In genomic region chr10:30057421-30057841, GRCh38 we compare ENCODE assay signal across 12 cellular contexts. TPM values are rescaled to one million over a fixed set of nuclear protein-coding genes. Genes with fewer than 3 reads are reported as not detected.
A peak's percentile ranks its signal among the peaks of the same experiment; 100 is the strongest.
DNase-seq lines count a peak whose midpoint lies in the region; ATAC-seq and TF ChIP-seq lines count a peak whose summit lies in the region.
"Had no signal": no experiment of that assay in that cellular context is flagged by ENCODE, and none has a peak within 500 bp of the region (broad histone marks: within the 10 kb centered on the region; RNA-seq: fewer than 3 reads in every experiment).

No MANE protein-coding gene starts in this region.

- POLR2A ChIA-PET in SK-N-SH (lab: Yijun Ruan, JAX) = no interaction called here

- DNase-seq in DMS53 (lab: John Stamatoyannopoulos, UW) (peak; percentile 29), SK-N-SH (no peak), sigmoid colon (no peak), NCI-H128 (lab: John Stamatoyannopoulos, UW; ENCODE audit: unreplicated experiment) (no peak), Calu3 (no peak), NCI-H1105 treated with DMSO at 0.1 percent for 48 hours (lab: John Stamatoyannopoulos, UW) (no peak), left colon (no peak)
- DNase-seq: activated naive CD8-positive, alpha-beta T cell treated with anti-CD3 and anti-CD28 coated beads, Interleukin-2, amount 10 ng/mL, durations not matched to agents 7 days and 5 days; DND-41; KG1; stimulated activated naive CD8-positive, alpha-beta T cell treated with anti-CD3 and anti-CD28 coated beads, Interleukin-15, amount 100 ng/mL, for 72 hours had no signal

- H3K36me3 ChIP-seq in SK-N-SH (replicated peaks in 1 of 2; ENCODE audit: control insufficient read depth in 1 of 2, insufficient read depth in 2 of 2, low read length in 1 of 2) (peaks cover 0 to 8% of the 10 kb centered on the region in 2 experiments), gastroesophageal sphincter (no peaks in the 10 kb centered on the region), sigmoid colon (no peaks in the 10 kb centered on the region)

- H3K27ac ChIP-seq in SK-N-SH (ENCODE audit: low read depth in 2 of 2, low read length in 1 of 2) (peak overlapping the region; percentile 71 to 80; a peak in 3 of 4 replicates), gastroesophageal sphincter (peak overlapping the region in 3 of 4 donors; percentile 86 to 90 (median 86)), sigmoid colon (peak overlapping the region; percentile 88 to 94 (median 92))

- H4K20me1 ChIP-seq in SK-N-SH (ENCODE audit: insufficient read depth) = peaks cover 21% of the 10 kb centered on the region

- no peak overlapping the region for H2AFZ ChIP-seq in SK-N-SH (ENCODE audit: low read depth)

- no peaks in the 10 kb centered on the region for H3K9me2 ChIP-seq in SK-N-SH

- no peaks in the 10 kb centered on the region for H3K9me3 Mint-ChIP-seq in Calu3 (ENCODE audit: low read depth, unreplicated experiment)
- H3K9me3 Mint-ChIP-seq: activated naive CD8-positive, alpha-beta T cell treated with anti-CD3 and anti-CD28 coated beads, Interleukin-2, amount 10 ng/mL, durations not matched to agents 7 days and 5 days; stimulated activated naive CD8-positive, alpha-beta T cell treated with anti-CD3 and anti-CD28 coated beads, Interleukin-15, amount 100 ng/mL, for 72 hours had no signal

- no peaks in the 10 kb centered on the region for H3K9me3 ChIP-seq in SK-N-SH
- no peaks in the 10 kb centered on the region for H3K9me3 ChIP-seq in gastroesophageal sphincter
- no peaks in the 10 kb centered on the region for H3K9me3 ChIP-seq in sigmoid colon

- H3K4me1 Mint-ChIP-seq in Calu3 (ENCODE audit: low read depth, unreplicated experiment) = peaks cover 21% of the 10 kb centered on the region

- no peak overlapping the region for H3K4me3 Mint-ChIP-seq in Calu3 (ENCODE audit: low read depth, unreplicated experiment)
- H3K4me3 Mint-ChIP-seq: activated naive CD8-positive, alpha-beta T cell treated with anti-CD3 and anti-CD28 coated beads, Interleukin-2, amount 10 ng/mL, durations not matched to agents 7 days and 5 days had no signal

- CTCF ChIA-PET in SK-N-SH (lab: Yijun Ruan, JAX) (interaction anchor here (0.7 to 1.3 kb wide), 3 partner anchors 8 to 75 kb away, joined by 3 read pairs; no protein-coding TSS in a partner anchor), Calu3 (lab: Charles Lee) (no interaction called here)

- WGBS in SK-N-SH (ENCODE audit: low lambda C conversion rate) = 45% methylated on average over 5 of the region's 5 CpGs
- WGBS in gastroesophageal sphincter (ENCODE audit: low coverage in 1 of 2), 2 donors = 56 to 85% methylated on average over 4 to 5 of the region's 5 CpGs
- WGBS in sigmoid colon, 2 donors = 76 to 78% methylated on average over 5 of the region's 5 CpGs

- ATAC-seq in gastroesophageal sphincter = no peak
- no peak for ATAC-seq in left colon
- ATAC-seq: stimulated activated naive CD8-positive, alpha-beta T cell treated with anti-CD3 and anti-CD28 coated beads, Interleukin-15, amount 100 ng/mL, for 72 hours had no signal

- H3K4me2 ChIP-seq in SK-N-SH = peak overlapping the region; percentile 97

- peaks cover 77% of the 10 kb centered on the region for H3K79me2 ChIP-seq in SK-N-SH (ENCODE audit: insufficient read depth)

- TF ChIP-seq CTCF in SK-N-SH (IDR thresholded peaks at IDR 0.05) (no peak), gastroesophageal sphincter (IDR thresholded peaks at IDR 0.05) (no peak), sigmoid colon (IDR thresholded peaks at IDR 0.05) (no peak), Calu3 (IDR thresholded peaks at IDR 0.05; ENCODE audit: unreplicated experiment) (no peak)

- no peak for TF ChIP-seq RAD21 in SK-N-SH (IDR thresholded peaks at IDR 0.05; ENCODE audit: low read length)

- H3K9ac ChIP-seq in SK-N-SH = peak overlapping the region; percentile 90

- no peak for TF ChIP-seq POLR2A in gastroesophageal sphincter (IDR thresholded peaks at IDR 0.05)
- TF ChIP-seq POLR2A in sigmoid colon (IDR thresholded peaks at IDR 0.05) = no peak

- H3K27me3 Mint-ChIP-seq in Calu3 (ENCODE audit: unreplicated experiment) = peaks cover 33% of the 10 kb centered on the region

- BruUV-seq in Calu3 (replicated peaks; lab: Mats Ljungman, UMichigan) = no TSS peak

- H3F3A ChIP-seq in SK-N-SH (replicated peaks; ENCODE audit: insufficient read depth) = peaks cover 52% of the 10 kb centered on the region

- peaks cover 9% of the 10 kb centered on the region for H3K36me3 Mint-ChIP-seq in Calu3 (ENCODE audit: insufficient read depth, unreplicated experiment)
- H3K36me3 Mint-ChIP-seq: activated naive CD8-positive, alpha-beta T cell treated with anti-CD3 and anti-CD28 coated beads, Interleukin-2, amount 10 ng/mL, durations not matched to agents 7 days and 5 days had no signal

- intact Hi-C loops in sigmoid colon (cut with DNase I) (loop anchor here (2.0 to 10.0 kb wide), 5 partner anchors 29 to 287 kb away; partner anchors contain the start of gene MTPAP), Calu3 (cut with micrococcal nuclease; ENCODE audit: unreplicated experiment) (no loop called here), left colon (cut with DNase I, micrococcal nuclease) (no loop called here)

- TF ChIP-seq EP300 in SK-N-SH (IDR thresholded peaks at IDR 0.05; ENCODE audit: borderline replicate concordance in 1 of 2, low read depth in 1 of 2, low read length in 1 of 2) = no peak
- no peak for TF ChIP-seq EP300 in gastroesophageal sphincter (IDR thresholded peaks at IDR 0.05)
- no peak for TF ChIP-seq EP300 in sigmoid colon (IDR thresholded peaks at IDR 0.05)

- no peak overlapping the region for H3K27ac Mint-ChIP-seq in Calu3 (ENCODE audit: unreplicated experiment)
- H3K27ac Mint-ChIP-seq: activated naive CD8-positive, alpha-beta T cell treated with anti-CD3 and anti-CD28 coated beads, Interleukin-2, amount 10 ng/mL, durations not matched to agents 7 days and 5 days; stimulated activated naive CD8-positive, alpha-beta T cell treated with anti-CD3 and anti-CD28 coated beads, Interleukin-15, amount 100 ng/mL, for 72 hours had no signal

- H3K4me3 ChIP-seq in SK-N-SH (ENCODE audit: low read depth in 2 of 2, low read length in 1 of 2) = peak overlapping the region; percentile 80 to 85; a peak in 3 of 4 replicates
- peak overlapping the region in 1 of 2 donors; percentile 82 for H3K4me3 ChIP-seq in gastroesophageal sphincter
- peak overlapping the region; percentile 83 to 99 (median 87) for H3K4me3 ChIP-seq in sigmoid colon

- no peaks in the 10 kb centered on the region for H3K27me3 ChIP-seq in SK-N-SH (ENCODE audit: insufficient read depth)
- no peaks in the 10 kb centered on the region for H3K27me3 ChIP-seq in gastroesophageal sphincter
- no peaks in the 10 kb centered on the region for H3K27me3 ChIP-seq in sigmoid colon

- H3K4me1 ChIP-seq in SK-N-SH (ENCODE audit: control insufficient read depth in 1 of 2, insufficient read depth in 2 of 2, low read depth in 1 of 2, low read length in 1 of 2) = peaks cover 0 to 30% of the 10 kb centered on the region in 2 experiments
- peaks cover 0 to 49% (median 12%) of the 10 kb centered on the region in 3 donors for H3K4me1 ChIP-seq in gastroesophageal sphincter
- peaks cover 0 to 57% (median 42%) of the 10 kb centered on the region in 4 donors for H3K4me1 ChIP-seq in sigmoid colon

TF ChIP-seq in SK-N-SH, 30 proteins besides CTCF, POLR2A, EP300 and RAD21 (continues in another document):
- peak; percentile 69; the same call in 1 of the 2 replicates for TF ChIP-seq TEAD4 (IDR thresholded peaks at IDR 0.05; ENCODE audit: borderline replicate concordance, insufficient read depth)
- TF ChIP-seq JUND (IDR thresholded peaks at IDR 0.05) = peak; percentile 36; the same call in 1 of the 2 replicates
- no peak for TF ChIP-seq RCOR1 (IDR thresholded peaks at IDR 0.05; ENCODE audit: low read length)
- TF ChIP-seq NRF1 (IDR thresholded peaks at IDR 0.05; ENCODE audit: low read depth, low read length) = no peak
- no peak for TF ChIP-seq EZH2phosphoT487 (IDR thresholded peaks at IDR 0.05; ENCODE audit: borderline replicate concordance, low read depth)
- no peak for TF ChIP-seq USF1 (IDR thresholded peaks at IDR 0.05; ENCODE audit: borderline replicate concordance, low read depth)
- no peak for TF ChIP-seq MXI1 (IDR thresholded peaks at IDR 0.05; ENCODE audit: low read depth, low read length)
- TF ChIP-seq GATA2 (CRISPR knock-in tag; IDR thresholded peaks at IDR 0.05) = no peak
- 0 out of 2 replicates have a peak, but pooled peaks have one; percentile 34 for TF ChIP-seq PBX3 (IDR thresholded peaks at IDR 0.05)
- no peak for TF ChIP-seq RFX5 (IDR thresholded peaks at IDR 0.05; ENCODE audit: low read length)

RNA-seq across cellular contexts. Expression of gene JCAD, which starts 2.0 kb away (rescaled TPM):
- polyA plus RNA-seq in SK-N-SH (2012; rRNA removed) = 19.0 and 25.7 TPM in 2 replicates
- polyA plus RNA-seq in SK-N-SH (2012; cell fraction: cytosol; rRNA removed) = 17.8 and 20.9 TPM in 2 replicates
- polyA plus RNA-seq in SK-N-SH (2012; cell fraction: nucleus; rRNA removed) = 15.7 and 25.0 TPM in 2 replicates
- total RNA-seq in gastroesophageal sphincter = 10 to 100 TPM; 21.0 to 66.8 (median 48.6) TPM
- 100 to 1,000 TPM in 3 of 4 donors, 10 to 100 TPM in 1; 99.7 to 141 (median 123) TPM for total RNA-seq in sigmoid colon
- 1 to 10 TPM in 2 of 3 donors, under 1 TPM in 1; 0.46 to 4.4 (median 3.6) TPM for polyA plus RNA-seq in sigmoid colon
- total RNA-seq in Calu3 (2022) = 0.54 and 0.66 TPM in 2 replicates
- 10 to 100 TPM in 1 of 2 donors, 1 to 10 TPM in 1; 1.8 to 24.7 TPM for total RNA-seq in left colon
